Comparison of ENCODE assay signal across 14 cellular contexts in genomic region chr11:75522645-75523044, GRCh38.
"Had no signal": no experiment of that assay in that cellular context is flagged by ENCODE, and none has a peak within 500 bp of the region (broad histone marks: within the 10 kb centered on the region; RNA-seq: fewer than 3 reads in every experiment).

No MANE protein-coding gene starts in this region.

- H3K4me3 ChIP-seq: lung, transverse colon had no signal

- H3K36me3 Mint-ChIP-seq: activated naive CD4-positive, alpha-beta T cell treated with anti-CD3 and anti-CD28 coated beads, Interleukin-2, amount 50 U/mL, for 72 hours had no signal

- H3K27me3 ChIP-seq: dorsolateral prefrontal cortex had no signal

- FAIRE-seq: islet of Langerhans had no signal

- DNase-seq: activated CD4-positive, alpha-beta memory T cell treated with anti-CD3 and anti-CD28 coated beads, Interleukin-2, amount 10 ng/mL, durations not matched to agents 7 days and 5 days; activated gamma-delta T cell; activated T-cell treated with anti-CD3 and anti-CD28 coated beads, Interleukin-2, amount 50 U/mL, for 48 hours; dorsolateral prefrontal cortex; left colon; midbrain; stimulated activated CD4-positive, alpha-beta T cell treated with anti-CD3 and anti-CD28 coated beads, Interleukin-2, amount 100 ng/mL, for 48 hours; stimulated activated naive CD4-positive, alpha-beta T cell; T-helper 1 cell; transverse colon had no signal

- H3K9me3 ChIP-seq: neutrophil, transverse colon had no signal

- H3K36me3 ChIP-seq: neutrophil, transverse colon had no signal

- H3K27ac ChIP-seq: dorsolateral prefrontal cortex, neutrophil, transverse colon had no signal

- H3K9me3 Mint-ChIP-seq: activated CD4-positive, alpha-beta memory T cell treated with anti-CD3 and anti-CD28 coated beads, Interleukin-2, amount 10 ng/mL, durations not matched to agents 7 days and 5 days; activated naive CD4-positive, alpha-beta T cell treated with anti-CD3 and anti-CD28 coated beads, Interleukin-2, amount 50 U/mL, for 72 hours had no signal

- H3K27ac Mint-ChIP-seq: activated CD4-positive, alpha-beta memory T cell treated with anti-CD3 and anti-CD28 coated beads, Interleukin-2, amount 10 ng/mL, durations not matched to agents 7 days and 5 days; activated naive CD4-positive, alpha-beta T cell treated with anti-CD3 and anti-CD28 coated beads, Interleukin-2, amount 50 U/mL, for 72 hours had no signal
